Comparison of ENCODE assay signal across 1 cellular context in the genomic region with DNA sequence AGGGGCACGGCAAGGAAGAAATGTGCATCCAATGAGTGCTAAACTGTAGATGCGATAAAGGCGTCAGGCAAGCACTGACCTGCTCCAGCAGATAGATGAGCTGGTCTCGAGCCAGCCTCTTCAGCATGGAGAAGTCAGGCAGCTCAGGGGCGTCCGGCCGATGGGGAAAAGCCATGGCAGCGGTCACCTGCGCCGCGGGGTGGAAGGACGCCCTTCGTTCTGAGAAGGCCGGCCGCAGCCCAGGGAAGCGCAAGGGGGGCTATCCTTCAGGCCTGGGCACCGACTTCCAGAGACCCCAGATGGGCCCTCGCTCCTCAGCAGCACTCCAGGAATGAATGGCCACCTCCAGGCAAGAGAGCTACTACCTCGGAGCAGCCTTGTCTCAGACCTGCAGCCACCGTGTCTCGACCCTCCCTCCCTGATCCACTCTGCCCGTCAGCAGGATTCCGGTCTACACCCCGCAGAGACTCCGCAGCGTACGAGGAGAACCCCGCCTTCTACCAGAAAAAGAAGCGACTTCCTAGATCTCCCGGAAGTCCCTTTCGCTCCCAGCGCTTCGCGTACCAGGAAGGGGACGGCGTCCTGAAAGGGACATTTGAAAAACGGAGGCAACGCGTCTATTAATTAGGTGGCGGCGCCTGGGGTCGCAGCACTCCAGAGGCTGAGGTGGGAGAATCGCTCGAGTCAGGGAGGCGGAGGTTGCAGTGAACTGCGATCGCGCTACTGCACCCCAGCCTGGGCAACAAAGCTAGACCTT.
A peak's percentile ranks its signal among the peaks of the same experiment; 100 is the strongest.
TF ChIP-seq lines count a peak whose summit lies in the region.

A gene (minus strand): TSS at position 520 of the 757 bp plus-strand sequence. CDS start 345 bp downstream, at position 175.

TF ChIP-seq in HepG2, 621 proteins besides CTCF, POLR2A, EP300 and RAD21 (continued from another document):
- TF ChIP-seq, protein P1, sequence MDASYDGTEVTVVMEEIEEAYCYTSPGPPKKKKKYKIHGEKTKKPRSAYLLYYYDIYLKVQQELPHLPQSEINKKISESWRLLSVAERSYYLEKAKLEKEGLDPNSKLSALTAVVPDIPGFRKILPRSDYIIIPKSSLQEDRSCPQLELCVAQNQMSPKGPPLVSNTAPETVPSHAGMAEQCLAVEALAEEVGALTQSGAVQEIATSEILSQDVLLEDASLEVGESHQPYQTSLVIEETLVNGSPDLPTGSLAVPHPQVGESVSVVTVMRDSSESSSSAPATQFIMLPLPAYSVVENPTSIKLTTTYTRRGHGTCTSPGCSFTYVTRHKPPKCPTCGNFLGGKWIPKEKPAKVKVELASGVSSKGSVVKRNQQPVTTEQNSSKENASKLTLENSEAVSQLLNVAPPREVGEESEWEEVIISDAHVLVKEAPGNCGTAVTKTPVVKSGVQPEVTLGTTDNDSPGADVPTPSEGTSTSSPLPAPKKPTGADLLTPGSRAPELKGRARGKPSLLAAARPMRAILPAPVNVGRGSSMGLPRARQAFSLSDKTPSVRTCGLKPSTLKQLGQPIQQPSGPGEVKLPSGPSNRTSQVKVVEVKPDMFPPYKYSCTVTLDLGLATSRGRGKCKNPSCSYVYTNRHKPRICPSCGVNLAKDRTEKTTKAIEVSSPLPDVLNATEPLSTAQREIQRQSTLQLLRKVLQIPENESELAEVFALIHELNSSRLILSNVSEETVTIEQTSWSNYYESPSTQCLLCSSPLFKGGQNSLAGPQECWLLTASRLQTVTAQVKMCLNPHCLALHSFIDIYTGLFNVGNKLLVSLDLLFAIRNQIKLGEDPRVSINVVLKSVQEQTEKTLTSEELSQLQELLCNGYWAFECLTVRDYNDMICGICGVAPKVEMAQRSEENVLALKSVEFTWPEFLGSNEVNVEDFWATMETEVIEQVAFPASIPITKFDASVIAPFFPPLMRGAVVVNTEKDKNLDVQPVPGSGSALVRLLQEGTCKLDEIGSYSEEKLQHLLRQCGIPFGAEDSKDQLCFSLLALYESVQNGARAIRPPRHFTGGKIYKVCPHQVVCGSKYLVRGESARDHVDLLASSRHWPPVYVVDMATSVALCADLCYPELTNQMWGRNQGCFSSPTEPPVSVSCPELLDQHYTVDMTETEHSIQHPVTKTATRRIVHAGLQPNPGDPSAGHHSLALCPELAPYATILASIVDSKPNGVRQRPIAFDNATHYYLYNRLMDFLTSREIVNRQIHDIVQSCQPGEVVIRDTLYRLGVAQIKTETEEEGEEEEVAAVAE (CRISPR knock-in tag; IDR thresholded peaks at IDR 0.05; ENCODE audit: borderline replicate concordance): peak; percentile 51; the same call in 1 of the 2 replicates
- TF ChIP-seq SOX13 (IDR thresholded peaks at IDR 0.05) (no peak), SOX13 (CRISPR knock-in tag; conservative IDR thresholded peaks at IDR 0.05 in 1 of 2, IDR thresholded peaks at IDR 0.05 in 1 of 2) (no peak; a peak in 1 of 4 replicates), ATF1 (CRISPR knock-in tag; IDR thresholded peaks at IDR 0.05) (peak; percentile 73), ETV6 (CRISPR knock-in tag; conservative IDR thresholded peaks at IDR 0.05) (peak; percentile 33; the same call in 1 of the 2 replicates), KDM5B (CRISPR knock-in tag; IDR thresholded peaks at IDR 0.05; ENCODE audit: borderline replicate concordance) (no peak), GABPA (IDR thresholded peaks at IDR 0.05; ENCODE audit: low read depth, low read length) (peak; percentile 74), GABPA (CRISPR knock-in tag; IDR thresholded peaks at IDR 0.05; ENCODE audit: low read depth) (peak; percentile 96)
